In genomic region chr9:79812099-79812498, GRCh38 we compare ENCODE assay signal across 10 cellular contexts.
A peak's percentile ranks its signal among the peaks of the same experiment; 100 is the strongest.
DNase-seq lines count a peak whose midpoint lies in the region; ATAC-seq and TF ChIP-seq lines count a peak whose summit lies in the region.
"Had no signal": no experiment of that assay in that cellular context is flagged by ENCODE, and none has a peak within 500 bp of the region (broad histone marks: within the 10 kb centered on the region; RNA-seq: fewer than 3 reads in every experiment).

No MANE protein-coding gene starts in this region.

- H3K18ac ChIP-seq in trophoblast cell (ENCODE audit: low read length): no peak overlapping the region

- H2AFZ ChIP-seq in trophoblast cell (ENCODE audit: insufficient read depth, low read length, poor library complexity): no peak overlapping the region

- peaks cover 34% of the 10 kb centered on the region for H3K4me1 Mint-ChIP-seq in stimulated activated naive CD8-positive, alpha-beta T cell treated with anti-CD3 and anti-CD28 coated beads, Interleukin-15, Interleukin-2, amounts not matched to agents 100 ng/mL and 50 ng/mL, for 24 hours (ENCODE audit: low read depth)
- H3K4me1 Mint-ChIP-seq in activated T-helper 17 cell treated with anti-CD3 and anti-CD28 coated beads, Interleukin-2, amount 50 U/mL, for 72 hours: peaks cover 10% of the 10 kb centered on the region

- H3K36me3 ChIP-seq in trophoblast cell (ENCODE audit: control insufficient read depth in 1 of 2, insufficient read depth in 2 of 2, low read length in 2 of 2) (no peaks in the 10 kb centered on the region), colonic mucosa (no peaks in the 10 kb centered on the region)

- H3K27me3 Mint-ChIP-seq in stimulated activated naive CD8-positive, alpha-beta T cell treated with anti-CD3 and anti-CD28 coated beads, Interleukin-15, Interleukin-2, amounts not matched to agents 100 ng/mL and 50 ng/mL, for 24 hours: no peaks in the 10 kb centered on the region
- H3K27me3 Mint-ChIP-seq in activated T-helper 17 cell treated with anti-CD3 and anti-CD28 coated beads, Interleukin-2, amount 50 U/mL, for 72 hours: peaks cover 3% of the 10 kb centered on the region

- no peak for DNase-seq in stimulated activated naive CD8-positive, alpha-beta T cell treated with anti-CD3 and anti-CD28 coated beads, Interleukin-15, Interleukin-2, amounts not matched to agents 100 U/mL and 50 U/mL, for 24 hours
- DNase-seq in NCI-H510A treated with DMSO at 0.1 percent for 48 hours (lab: John Stamatoyannopoulos, UW) (no peak), trophoblast cell (no peak), superior temporal gyrus (ENCODE audit: extremely low spot score) (no peak), colonic mucosa (no peak)
- DNase-seq: NCI-H2107 had no signal

- TF ChIP-seq CTCF in colonic mucosa (IDR thresholded peaks at IDR 0.05): no peak

- H3K4me2 ChIP-seq in trophoblast cell (ENCODE audit: low read length): no peak overlapping the region

- H4K12ac ChIP-seq in trophoblast cell (ENCODE audit: low read depth, low read length): no peak overlapping the region

- ATAC-seq in stimulated activated naive CD8-positive, alpha-beta T cell treated with anti-CD3 and anti-CD28 coated beads, Interleukin-15, Interleukin-2, amounts not matched to agents 100 U/mL and 50 U/mL, for 24 hours: no peak
- peak; percentile 13 for ATAC-seq in HG02973 (IDR thresholded peaks at IDR 0.05; ENCODE audit: unreplicated experiment)
- peak; percentile 23 for ATAC-seq in activated T-helper 17 cell treated with anti-CD3 and anti-CD28 coated beads, Interleukin-2, amount 50 U/mL, for 72 hours (replicated peaks)
- ATAC-seq: HCT116 had no signal

- H4K8ac ChIP-seq in trophoblast cell (ENCODE audit: low read depth, low read length): no peak overlapping the region

- H3K9me3 ChIP-seq in trophoblast cell (ENCODE audit: insufficient read depth, low read depth, low read length) (no peaks in the 10 kb centered on the region), colonic mucosa (no peaks in the 10 kb centered on the region)

- no peaks in the 10 kb centered on the region for H3K27me3 ChIP-seq in trophoblast cell (ENCODE audit: insufficient read depth, low read length)
- no peaks in the 10 kb centered on the region for H3K27me3 ChIP-seq in colonic mucosa

- H2AK5ac ChIP-seq in trophoblast cell (ENCODE audit: low read length): no peak overlapping the region

- no peak overlapping the region for H3K4ac ChIP-seq in trophoblast cell (ENCODE audit: low read depth, low read length)

- H3K36me3 Mint-ChIP-seq in stimulated activated naive CD8-positive, alpha-beta T cell treated with anti-CD3 and anti-CD28 coated beads, Interleukin-15, Interleukin-2, amounts not matched to agents 100 ng/mL and 50 ng/mL, for 24 hours (ENCODE audit: low read depth): no peaks in the 10 kb centered on the region
- H3K36me3 Mint-ChIP-seq in activated T-helper 17 cell treated with anti-CD3 and anti-CD28 coated beads, Interleukin-2, amount 50 U/mL, for 72 hours (ENCODE audit: low read depth): no peaks in the 10 kb centered on the region

- H3K9ac ChIP-seq in trophoblast cell (ENCODE audit: low read length): no peak overlapping the region
- no peak overlapping the region for H3K9ac ChIP-seq in colonic mucosa (ENCODE audit: low read depth in 2 of 2, low read length in 2 of 2)

- WGBS in trophoblast cell (ENCODE audit: extremely low coverage, insufficient coverage, insufficient read length): no CpG with 5 or more reads among the region's 3 CpGs

- no peaks in the 10 kb centered on the region for H3K79me2 ChIP-seq in trophoblast cell (ENCODE audit: control insufficient read depth, insufficient read depth, low read length, poor library complexity)

- H3K4me3 ChIP-seq in trophoblast cell (ENCODE audit: low read depth, low read length): no peak overlapping the region
- H3K4me3 ChIP-seq in colonic mucosa: no peak overlapping the region

- H3K23ac ChIP-seq in trophoblast cell (ENCODE audit: low read length): no peak overlapping the region

- peak overlapping the region; percentile 78 for H3K4me3 Mint-ChIP-seq in stimulated activated naive CD8-positive, alpha-beta T cell treated with anti-CD3 and anti-CD28 coated beads, Interleukin-15, Interleukin-2, amounts not matched to agents 100 ng/mL and 50 ng/mL, for 24 hours
- H3K4me3 Mint-ChIP-seq in activated T-helper 17 cell treated with anti-CD3 and anti-CD28 coated beads, Interleukin-2, amount 50 U/mL, for 72 hours: peak overlapping the region; percentile 66

- peak overlapping the region; percentile 89 for H3K27ac Mint-ChIP-seq in stimulated activated naive CD8-positive, alpha-beta T cell treated with anti-CD3 and anti-CD28 coated beads, Interleukin-15, Interleukin-2, amounts not matched to agents 100 ng/mL and 50 ng/mL, for 24 hours
- peak overlapping the region; percentile 31 for H3K27ac Mint-ChIP-seq in activated T-helper 17 cell treated with anti-CD3 and anti-CD28 coated beads, Interleukin-2, amount 50 U/mL, for 72 hours

- H3K79me1 ChIP-seq in trophoblast cell (ENCODE audit: low read length): no peaks in the 10 kb centered on the region

- H4K91ac ChIP-seq in trophoblast cell (ENCODE audit: low read depth, low read length): no peak overlapping the region

- H3K9me3 Mint-ChIP-seq in stimulated activated naive CD8-positive, alpha-beta T cell treated with anti-CD3 and anti-CD28 coated beads, Interleukin-15, Interleukin-2, amounts not matched to agents 100 ng/mL and 50 ng/mL, for 24 hours: no peaks in the 10 kb centered on the region
- no peaks in the 10 kb centered on the region for H3K9me3 Mint-ChIP-seq in activated T-helper 17 cell treated with anti-CD3 and anti-CD28 coated beads, Interleukin-2, amount 50 U/mL, for 72 hours

- H2BK5ac ChIP-seq in trophoblast cell (ENCODE audit: low read depth, low read length, poor library complexity): no peak overlapping the region

- H3K4me1 ChIP-seq in trophoblast cell (ENCODE audit: control insufficient read depth in 1 of 2, insufficient read depth in 2 of 2, low read length in 2 of 2): no peaks in the 10 kb centered on the region
- no peaks in the 10 kb centered on the region for H3K4me1 ChIP-seq in colonic mucosa

- H2BK120ac ChIP-seq in trophoblast cell (ENCODE audit: insufficient read depth, low read length, poor library complexity): no peak overlapping the region

- intact Hi-C loops in colonic mucosa (cut with DNase I): no loop called here

- H3K27ac ChIP-seq in trophoblast cell (ENCODE audit: low read depth, low read length) (no peak overlapping the region), colonic mucosa (no peak overlapping the region)

- H2BK12ac ChIP-seq in trophoblast cell (ENCODE audit: low read length): no peak overlapping the region

- no peak overlapping the region for H3K14ac ChIP-seq in trophoblast cell (ENCODE audit: low read length)
